Comparison of ENCODE assay signal across 2 cellular contexts in the genomic region with DNA sequence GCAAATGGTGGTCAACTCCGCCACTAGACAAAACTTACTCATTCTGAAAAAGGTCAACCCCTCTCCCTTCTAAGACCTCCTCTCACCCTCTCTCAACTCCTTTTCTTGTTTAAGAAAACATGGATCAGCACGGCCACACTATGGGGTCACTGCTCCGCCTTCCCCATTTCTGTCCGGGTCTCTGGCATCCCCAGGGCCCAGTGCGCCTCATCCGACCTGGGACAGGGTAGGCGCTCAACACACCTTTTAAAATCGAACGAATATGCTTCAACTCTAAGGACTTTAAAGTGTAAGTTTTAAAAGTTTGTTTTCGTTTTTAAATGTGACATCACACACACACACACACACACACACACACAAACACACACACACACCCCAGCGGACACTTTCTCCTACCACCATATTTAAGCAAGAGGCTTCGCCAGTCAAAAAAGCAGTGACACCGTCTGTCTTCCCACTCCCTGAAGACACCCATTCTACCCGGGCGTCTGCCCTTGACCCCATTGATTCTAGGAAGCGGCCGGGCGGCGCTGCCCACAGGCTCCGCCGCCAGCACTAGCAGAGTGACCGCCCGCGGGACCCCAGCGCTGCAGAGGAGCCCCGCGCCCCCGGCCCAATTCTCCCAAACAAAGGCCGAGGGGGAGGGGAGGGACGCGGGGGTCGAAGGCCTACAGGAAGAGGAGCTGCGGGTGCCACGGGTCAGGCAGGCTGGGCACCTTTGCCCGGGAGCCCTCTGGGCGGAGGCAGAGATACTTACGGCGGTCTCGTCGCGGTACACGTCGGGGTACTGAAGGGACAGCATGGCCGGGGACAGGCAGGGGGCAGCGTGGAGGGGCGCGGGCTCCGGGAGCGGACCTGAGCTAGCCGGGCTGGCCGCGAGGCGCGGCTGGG.
TF ChIP-seq lines count a peak whose summit lies in the region.

No MANE protein-coding gene starts in this region.

TF ChIP-seq in SK-N-SH treated with all-trans-retinoic acid at 6 μM for 48 hours, 23 proteins besides CTCF, POLR2A, EP300 and RAD21 (continued from another document):
- TF ChIP-seq, protein P1, sequence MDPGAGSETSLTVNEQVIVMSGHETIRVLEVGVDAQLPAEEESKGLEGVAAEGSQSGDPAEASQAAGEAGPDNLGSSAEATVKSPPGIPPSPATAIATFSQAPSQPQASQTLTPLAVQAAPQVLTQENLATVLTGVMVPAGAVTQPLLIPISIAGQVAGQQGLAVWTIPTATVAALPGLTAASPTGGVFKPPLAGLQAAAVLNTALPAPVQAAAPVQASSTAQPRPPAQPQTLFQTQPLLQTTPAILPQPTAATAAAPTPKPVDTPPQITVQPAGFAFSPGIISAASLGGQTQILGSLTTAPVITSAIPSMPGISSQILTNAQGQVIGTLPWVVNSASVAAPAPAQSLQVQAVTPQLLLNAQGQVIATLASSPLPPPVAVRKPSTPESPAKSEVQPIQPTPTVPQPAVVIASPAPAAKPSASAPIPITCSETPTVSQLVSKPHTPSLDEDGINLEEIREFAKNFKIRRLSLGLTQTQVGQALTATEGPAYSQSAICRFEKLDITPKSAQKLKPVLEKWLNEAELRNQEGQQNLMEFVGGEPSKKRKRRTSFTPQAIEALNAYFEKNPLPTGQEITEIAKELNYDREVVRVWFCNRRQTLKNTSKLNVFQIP (CRISPR knock-in tag; IDR thresholded peaks at IDR 0.05; ENCODE audit: borderline replicate concordance, low read depth), result no peak
- TF ChIP-seq ZNF565 (CRISPR knock-in tag; conservative IDR thresholded peaks at IDR 0.05; ENCODE audit: low read depth), result no peak
- no peak for TF ChIP-seq ARNTL (CRISPR knock-in tag; IDR thresholded peaks at IDR 0.05; ENCODE audit: borderline replicate concordance, low read depth)
- no peak for TF ChIP-seq BACH2 (CRISPR knock-in tag; IDR thresholded peaks at IDR 0.05; ENCODE audit: borderline replicate concordance)
- no peak for TF ChIP-seq ZNF70 (CRISPR knock-in tag; IDR thresholded peaks at IDR 0.05)
- TF ChIP-seq SNAI2 (CRISPR knock-in tag; IDR thresholded peaks at IDR 0.05), result no peak
- no peak for TF ChIP-seq OSR1 (CRISPR knock-in tag; IDR thresholded peaks at IDR 0.05)
- TF ChIP-seq ZC3H10 (CRISPR knock-in tag; IDR thresholded peaks at IDR 0.05), result no peak
- no peak for TF ChIP-seq ZFP30 (CRISPR knock-in tag; IDR thresholded peaks at IDR 0.05)
- TF ChIP-seq, protein P2, sequence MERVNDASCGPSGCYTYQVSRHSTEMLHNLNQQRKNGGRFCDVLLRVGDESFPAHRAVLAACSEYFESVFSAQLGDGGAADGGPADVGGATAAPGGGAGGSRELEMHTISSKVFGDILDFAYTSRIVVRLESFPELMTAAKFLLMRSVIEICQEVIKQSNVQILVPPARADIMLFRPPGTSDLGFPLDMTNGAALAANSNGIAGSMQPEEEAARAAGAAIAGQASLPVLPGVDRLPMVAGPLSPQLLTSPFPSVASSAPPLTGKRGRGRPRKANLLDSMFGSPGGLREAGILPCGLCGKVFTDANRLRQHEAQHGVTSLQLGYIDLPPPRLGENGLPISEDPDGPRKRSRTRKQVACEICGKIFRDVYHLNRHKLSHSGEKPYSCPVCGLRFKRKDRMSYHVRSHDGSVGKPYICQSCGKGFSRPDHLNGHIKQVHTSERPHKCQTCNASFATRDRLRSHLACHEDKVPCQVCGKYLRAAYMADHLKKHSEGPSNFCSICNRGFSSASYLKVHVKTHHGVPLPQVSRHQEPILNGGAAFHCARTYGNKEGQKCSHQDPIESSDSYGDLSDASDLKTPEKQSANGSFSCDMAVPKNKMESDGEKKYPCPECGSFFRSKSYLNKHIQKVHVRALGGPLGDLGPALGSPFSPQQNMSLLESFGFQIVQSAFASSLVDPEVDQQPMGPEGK (CRISPR knock-in tag; IDR thresholded peaks at IDR 0.05; ENCODE audit: borderline replicate concordance), result no peak

TF ChIP-seq in HepG2, 621 proteins besides CTCF, POLR2A, EP300 and RAD21 (continued from another document and continues in another):
- TF ChIP-seq ZEB1 (IDR thresholded peaks at IDR 0.05; ENCODE audit: insufficient replicate concordance, low read depth) (no peak), PHF8 (CRISPR knock-in tag; IDR thresholded peaks at IDR 0.05) (peak; percentile 52; the same call in 1 of the 2 replicates), ZKSCAN5 (CRISPR knock-in tag; IDR thresholded peaks at IDR 0.05) (no peak), FOSL1 (CRISPR knock-in tag; IDR thresholded peaks at IDR 0.05; ENCODE audit: borderline replicate concordance) (no peak), ZBTB20 (CRISPR knock-in tag; IDR thresholded peaks at IDR 0.05; ENCODE audit: borderline replicate concordance, low read depth) (no peak), PAWR (CRISPR knock-in tag; IDR thresholded peaks at IDR 0.05; ENCODE audit: borderline replicate concordance) (no peak), ZNF292 (CRISPR knock-in tag; IDR thresholded peaks at IDR 0.05; ENCODE audit: borderline replicate concordance, low read depth) (peak; percentile 5; the same call in 1 of the 2 replicates), ATAD3A (CRISPR knock-in tag; IDR thresholded peaks at IDR 0.05) (no peak), ZNF674 (CRISPR knock-in tag; IDR thresholded peaks at IDR 0.05; ENCODE audit: low read depth) (no peak), ZC3H13 (CRISPR knock-in tag; IDR thresholded peaks at IDR 0.05) (no peak), ZNF552 (CRISPR knock-in tag; IDR thresholded peaks at IDR 0.05; ENCODE audit: borderline replicate concordance) (no peak), HNF4A (CRISPR knock-in tag; IDR thresholded peaks at IDR 0.05) (0 out of 2 replicates have a peak, but pooled peaks have one; percentile 10), ZNF790 (CRISPR knock-in tag; IDR thresholded peaks at IDR 0.05; ENCODE audit: borderline replicate concordance) (peak; percentile 53; the same call in 1 of the 2 replicates), ZNF326 (CRISPR knock-in tag; IDR thresholded peaks at IDR 0.05; ENCODE audit: borderline replicate concordance) (no peak), PCBP1 (IDR thresholded peaks at IDR 0.05; ENCODE audit: borderline replicate concordance, low read depth, low read length) (no peak), THAP11 (CRISPR knock-in tag; IDR thresholded peaks at IDR 0.05) (0 out of 2 replicates have a peak, but pooled peaks have one; percentile 25), ZNF451 (CRISPR knock-in tag; IDR thresholded peaks at IDR 0.05) (peak; percentile 7; the same call in 1 of the 2 replicates), SP2 (CRISPR knock-in tag; IDR thresholded peaks at IDR 0.05) (no peak), RBFOX2 (IDR thresholded peaks at IDR 0.05; ENCODE audit: low read depth, low read length) (no peak)
- TF ChIP-seq, protein P3, sequence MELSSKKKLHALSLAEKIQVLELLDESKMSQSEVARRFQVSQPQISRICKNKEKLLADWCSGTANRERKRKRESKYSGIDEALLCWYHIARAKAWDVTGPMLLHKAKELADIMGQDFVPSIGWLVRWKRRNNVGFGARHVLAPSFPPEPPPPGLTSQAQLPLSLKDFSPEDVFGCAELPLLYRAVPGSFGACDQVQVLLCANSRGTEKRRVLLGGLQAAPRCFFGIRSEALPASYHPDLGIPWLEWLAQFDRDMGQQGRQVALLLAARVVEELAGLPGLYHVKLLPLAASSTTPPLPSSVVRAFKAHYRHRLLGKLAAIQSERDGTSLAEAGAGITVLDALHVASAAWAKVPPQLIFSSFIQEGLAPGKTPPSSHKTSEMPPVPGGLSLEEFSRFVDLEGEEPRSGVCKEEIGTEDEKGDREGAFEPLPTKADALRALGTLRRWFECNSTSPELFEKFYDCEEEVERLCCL (CRISPR knock-in tag; IDR thresholded peaks at IDR 0.05; ENCODE audit: borderline replicate concordance), result no peak
- TF ChIP-seq, protein P4, sequence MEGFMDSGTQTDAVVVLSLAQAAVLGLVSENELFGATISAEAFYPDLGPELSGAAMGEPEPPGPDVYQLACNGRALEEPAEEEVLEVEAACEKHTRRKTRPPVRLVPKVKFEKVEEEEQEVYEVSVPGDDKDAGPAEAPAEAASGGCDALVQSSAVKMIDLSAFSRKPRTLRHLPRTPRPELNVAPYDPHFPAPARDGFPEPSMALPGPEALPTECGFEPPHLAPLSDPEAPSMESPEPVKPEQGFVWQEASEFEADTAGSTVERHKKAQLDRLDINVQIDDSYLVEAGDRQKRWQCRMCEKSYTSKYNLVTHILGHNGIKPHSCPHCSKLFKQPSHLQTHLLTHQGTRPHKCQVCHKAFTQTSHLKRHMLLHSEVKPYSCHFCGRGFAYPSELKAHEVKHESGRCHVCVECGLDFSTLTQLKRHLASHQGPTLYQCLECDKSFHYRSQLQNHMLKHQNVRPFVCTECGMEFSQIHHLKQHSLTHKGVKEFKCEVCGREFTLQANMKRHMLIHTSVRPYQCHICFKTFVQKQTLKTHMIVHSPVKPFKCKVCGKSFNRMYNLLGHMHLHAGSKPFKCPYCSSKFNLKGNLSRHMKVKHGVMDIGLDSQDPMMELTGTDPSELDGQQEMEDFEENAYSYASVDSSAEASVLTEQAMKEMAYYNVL (CRISPR knock-in tag; IDR thresholded peaks at IDR 0.05; ENCODE audit: borderline replicate concordance), result 0 out of 2 replicates have a peak, but pooled peaks have one; percentile 37
- TF ChIP-seq, protein P5, sequence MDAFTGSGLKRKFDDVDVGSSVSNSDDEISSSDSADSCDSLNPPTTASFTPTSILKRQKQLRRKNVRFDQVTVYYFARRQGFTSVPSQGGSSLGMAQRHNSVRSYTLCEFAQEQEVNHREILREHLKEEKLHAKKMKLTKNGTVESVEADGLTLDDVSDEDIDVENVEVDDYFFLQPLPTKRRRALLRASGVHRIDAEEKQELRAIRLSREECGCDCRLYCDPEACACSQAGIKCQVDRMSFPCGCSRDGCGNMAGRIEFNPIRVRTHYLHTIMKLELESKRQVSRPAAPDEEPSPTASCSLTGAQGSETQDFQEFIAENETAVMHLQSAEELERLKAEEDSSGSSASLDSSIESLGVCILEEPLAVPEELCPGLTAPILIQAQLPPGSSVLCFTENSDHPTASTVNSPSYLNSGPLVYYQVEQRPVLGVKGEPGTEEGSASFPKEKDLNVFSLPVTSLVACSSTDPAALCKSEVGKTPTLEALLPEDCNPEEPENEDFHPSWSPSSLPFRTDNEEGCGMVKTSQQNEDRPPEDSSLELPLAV (CRISPR knock-in tag; conservative IDR thresholded peaks at IDR 0.05; ENCODE audit: low read depth), result no peak
- TF ChIP-seq, protein P6, sequence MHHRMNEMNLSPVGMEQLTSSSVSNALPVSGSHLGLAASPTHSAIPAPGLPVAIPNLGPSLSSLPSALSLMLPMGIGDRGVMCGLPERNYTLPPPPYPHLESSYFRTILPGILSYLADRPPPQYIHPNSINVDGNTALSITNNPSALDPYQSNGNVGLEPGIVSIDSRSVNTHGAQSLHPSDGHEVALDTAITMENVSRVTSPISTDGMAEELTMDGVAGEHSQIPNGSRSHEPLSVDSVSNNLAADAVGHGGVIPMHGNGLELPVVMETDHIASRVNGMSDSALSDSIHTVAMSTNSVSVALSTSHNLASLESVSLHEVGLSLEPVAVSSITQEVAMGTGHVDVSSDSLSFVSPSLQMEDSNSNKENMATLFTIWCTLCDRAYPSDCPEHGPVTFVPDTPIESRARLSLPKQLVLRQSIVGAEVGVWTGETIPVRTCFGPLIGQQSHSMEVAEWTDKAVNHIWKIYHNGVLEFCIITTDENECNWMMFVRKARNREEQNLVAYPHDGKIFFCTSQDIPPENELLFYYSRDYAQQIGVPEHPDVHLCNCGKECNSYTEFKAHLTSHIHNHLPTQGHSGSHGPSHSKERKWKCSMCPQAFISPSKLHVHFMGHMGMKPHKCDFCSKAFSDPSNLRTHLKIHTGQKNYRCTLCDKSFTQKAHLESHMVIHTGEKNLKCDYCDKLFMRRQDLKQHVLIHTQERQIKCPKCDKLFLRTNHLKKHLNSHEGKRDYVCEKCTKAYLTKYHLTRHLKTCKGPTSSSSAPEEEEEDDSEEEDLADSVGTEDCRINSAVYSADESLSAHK (CRISPR knock-in tag; IDR thresholded peaks at IDR 0.05; ENCODE audit: borderline replicate concordance), result no peak
- TF ChIP-seq, protein P7, sequence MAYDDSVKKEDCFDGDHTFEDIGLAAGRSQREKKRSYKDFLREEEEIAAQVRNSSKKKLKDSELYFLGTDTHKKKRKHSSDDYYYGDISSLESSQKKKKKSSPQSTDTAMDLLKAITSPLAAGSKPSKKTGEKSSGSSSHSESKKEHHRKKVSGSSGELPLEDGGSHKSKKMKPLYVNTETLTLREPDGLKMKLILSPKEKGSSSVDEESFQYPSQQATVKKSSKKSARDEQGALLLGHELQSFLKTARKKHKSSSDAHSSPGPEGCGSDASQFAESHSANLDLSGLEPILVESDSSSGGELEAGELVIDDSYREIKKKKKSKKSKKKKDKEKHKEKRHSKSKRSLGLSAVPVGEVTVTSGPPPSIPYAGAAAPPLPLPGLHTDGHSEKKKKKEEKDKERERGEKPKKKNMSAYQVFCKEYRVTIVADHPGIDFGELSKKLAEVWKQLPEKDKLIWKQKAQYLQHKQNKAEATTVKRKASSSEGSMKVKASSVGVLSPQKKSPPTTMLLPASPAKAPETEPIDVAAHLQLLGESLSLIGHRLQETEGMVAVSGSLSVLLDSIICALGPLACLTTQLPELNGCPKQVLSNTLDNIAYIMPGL (CRISPR knock-in tag; IDR thresholded peaks at IDR 0.05; ENCODE audit: borderline replicate concordance in 1 of 2, low read depth in 1 of 2), result peak in 1 of 2 experiments; percentile 64; a peak in 3 of 4 replicates
- TF ChIP-seq, protein P8, sequence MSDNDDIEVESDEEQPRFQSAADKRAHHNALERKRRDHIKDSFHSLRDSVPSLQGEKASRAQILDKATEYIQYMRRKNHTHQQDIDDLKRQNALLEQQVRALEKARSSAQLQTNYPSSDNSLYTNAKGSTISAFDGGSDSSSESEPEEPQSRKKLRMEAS (IDR thresholded peaks at IDR 0.05), result 0 out of 2 replicates have a peak, but pooled peaks have one; percentile 2
- TF ChIP-seq, protein P9, sequence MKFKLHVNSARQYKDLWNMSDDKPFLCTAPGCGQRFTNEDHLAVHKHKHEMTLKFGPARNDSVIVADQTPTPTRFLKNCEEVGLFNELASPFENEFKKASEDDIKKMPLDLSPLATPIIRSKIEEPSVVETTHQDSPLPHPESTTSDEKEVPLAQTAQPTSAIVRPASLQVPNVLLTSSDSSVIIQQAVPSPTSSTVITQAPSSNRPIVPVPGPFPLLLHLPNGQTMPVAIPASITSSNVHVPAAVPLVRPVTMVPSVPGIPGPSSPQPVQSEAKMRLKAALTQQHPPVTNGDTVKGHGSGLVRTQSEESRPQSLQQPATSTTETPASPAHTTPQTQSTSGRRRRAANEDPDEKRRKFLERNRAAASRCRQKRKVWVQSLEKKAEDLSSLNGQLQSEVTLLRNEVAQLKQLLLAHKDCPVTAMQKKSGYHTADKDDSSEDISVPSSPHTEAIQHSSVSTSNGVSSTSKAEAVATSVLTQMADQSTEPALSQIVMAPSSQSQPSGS (CRISPR knock-in tag; IDR thresholded peaks at IDR 0.05), result peak; percentile 43; the same call in 1 of the 2 replicates
